ENCODE assay signal across 26 cellular contexts in the genomic region with DNA sequence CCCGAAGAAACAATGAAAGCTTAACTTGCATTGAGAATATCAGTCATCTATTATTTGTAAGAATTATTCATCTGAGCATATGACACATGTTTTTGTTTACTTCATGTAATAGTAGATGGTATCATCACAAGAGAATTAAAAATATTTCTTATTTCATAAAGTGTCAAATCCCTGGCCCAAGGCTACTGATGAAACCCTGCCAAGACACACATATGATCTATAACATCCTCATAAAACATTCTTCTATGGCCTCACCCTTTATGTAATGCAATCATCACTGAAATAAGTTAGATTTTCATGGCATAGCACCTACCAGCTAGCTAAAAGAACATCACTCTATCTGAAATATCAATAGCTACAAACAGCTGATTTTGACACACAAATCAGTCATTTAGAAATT.
"Had no signal": no experiment of that assay in that cellular context is flagged by ENCODE, and none has a peak within 500 bp of the region (broad histone marks: within the 10 kb centered on the region; RNA-seq: fewer than 3 reads in every experiment).

No MANE protein-coding gene starts in this region.

- H3K27ac ChIP-seq: left lung, lower lobe of right lung, neural progenitor cell, neutrophil, parathyroid adenoma, right atrium auricular region, right lobe of liver, tibial nerve, uterus had no signal

- H3K36me3 ChIP-seq: left lung, lower lobe of right lung, neural progenitor cell, neutrophil, right atrium auricular region, right lobe of liver, tibial nerve, uterus had no signal

- H3K4me3 ChIP-seq: left lung, lower lobe of right lung, neural progenitor cell, right atrium auricular region, right lobe of liver, smooth muscle cell, tibial nerve, uterus had no signal

- H3K9me3 ChIP-seq: left lung, neutrophil, right atrium auricular region, right lobe of liver, tibial nerve, uterus had no signal

- H3K27me3 ChIP-seq: left lung, neural progenitor cell, neutrophil, right atrium auricular region, right lobe of liver, tibial nerve, uterus had no signal

- H3K4me1 ChIP-seq: left lung, lower lobe of right lung, parathyroid adenoma, right atrium auricular region, right lobe of liver, tibial nerve, uterus had no signal

- H3K9ac ChIP-seq: neural progenitor cell, parathyroid adenoma had no signal

- H2AFZ ChIP-seq: parathyroid adenoma had no signal

- ATAC-seq: left colon; left lung; lower lobe of right lung; naive thymus-derived CD8-positive, alpha-beta T cell; right lobe of liver; stimulated activated memory B cell treated with anti-CD40 and anti-IgM and Interleukin-4, amounts not matched to agents 10 μg/mL and 1 μg/mL and 100 μg/mL, for 72 hours; stimulated activated naive CD8-positive, alpha-beta T cell treated with anti-CD3 and anti-CD28 coated beads, Interleukin-15, amount 100 ng/mL, for 72 hours had no signal

- H3K4me2 ChIP-seq: neural progenitor cell, smooth muscle cell had no signal

- DNase-seq: immature natural killer cell; kidney; left colon; left lung; lower lobe of right lung; mammary epithelial cell; mesenchymal stem cell; naive thymus-derived CD8-positive, alpha-beta T cell; nephron progenitor cell; occipital lobe; right lobe of liver; stimulated activated CD4-positive, alpha-beta T cell treated with anti-CD3 and anti-CD28 coated beads, Interleukin-1b, Interleukin-23, amount 100 ng/mL, for 48 hours; stimulated activated CD4-positive, alpha-beta T cell treated with anti-CD3 and anti-CD28 coated beads, Interleukin-2, amount 100 ng/mL, for 48 hours; stimulated activated CD4-positive, alpha-beta T cell treated with anti-CD3 and anti-CD28 coated beads, Interleukin-4, amount 100 ng/mL, for 4 hours; stimulated activated CD8-positive, alpha-beta memory T cell treated with anti-CD3 and anti-CD28 coated beads, Interleukin-4, amount 100 ng/mL, for 48 hours; stimulated activated naive CD4-positive, alpha-beta T cell treated with Interleukin-2 at 50 U/mL for 16 hours; stimulated activated naive CD8-positive, alpha-beta T cell treated with anti-CD3 and anti-CD28 coated beads, Interleukin-15, amount 100 ng/mL, for 72 hours; substantia nigra; uterus had no signal

- H3K79me2 ChIP-seq: parathyroid adenoma had no signal
